ENCODE assay signal across 1 cellular context in genomic region chr9:31034311-31034710, GRCh38.
TF ChIP-seq lines count a peak whose summit lies in the region.

No MANE protein-coding gene starts in this region.

TF ChIP-seq in SK-N-SH, 30 proteins besides CTCF, POLR2A, EP300 and RAD21 (continued from another document):
- TF ChIP-seq, protein P1, sequence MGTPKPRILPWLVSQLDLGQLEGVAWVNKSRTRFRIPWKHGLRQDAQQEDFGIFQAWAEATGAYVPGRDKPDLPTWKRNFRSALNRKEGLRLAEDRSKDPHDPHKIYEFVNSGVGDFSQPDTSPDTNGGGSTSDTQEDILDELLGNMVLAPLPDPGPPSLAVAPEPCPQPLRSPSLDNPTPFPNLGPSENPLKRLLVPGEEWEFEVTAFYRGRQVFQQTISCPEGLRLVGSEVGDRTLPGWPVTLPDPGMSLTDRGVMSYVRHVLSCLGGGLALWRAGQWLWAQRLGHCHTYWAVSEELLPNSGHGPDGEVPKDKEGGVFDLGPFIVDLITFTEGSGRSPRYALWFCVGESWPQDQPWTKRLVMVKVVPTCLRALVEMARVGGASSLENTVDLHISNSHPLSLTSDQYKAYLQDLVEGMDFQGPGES (IDR thresholded peaks at IDR 0.05; ENCODE audit: low read depth, low read length) = no peak
